In the genomic region with DNA sequence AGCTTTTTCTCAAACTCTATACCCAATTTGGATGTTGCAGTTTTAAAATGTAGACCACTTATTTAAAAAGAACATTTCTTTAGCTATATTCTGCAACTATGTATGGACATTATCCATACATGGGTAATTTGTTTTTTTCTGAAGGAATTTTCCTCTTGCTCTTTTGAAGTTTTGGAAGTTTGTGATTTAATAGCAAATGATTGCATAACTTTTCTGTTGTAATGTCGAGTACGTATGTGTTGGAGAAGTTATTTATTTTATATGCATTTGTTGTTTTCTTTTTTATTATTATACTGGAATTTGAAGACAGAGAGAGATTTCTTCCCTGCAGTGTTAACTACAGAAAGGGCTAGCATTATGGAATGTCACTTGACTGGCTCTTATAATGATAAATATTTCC, we compare ENCODE assay signal across 11 cellular contexts.
"Had no signal": no experiment of that assay in that cellular context is flagged by ENCODE, and none has a peak within 500 bp of the region (broad histone marks: within the 10 kb centered on the region; RNA-seq: fewer than 3 reads in every experiment).

No MANE protein-coding gene starts in this region.

- H3K27me3 Mint-ChIP-seq: IgD-negative memory B cell had no signal

- FAIRE-seq: RCC 7860 had no signal

- H3K27me3 ChIP-seq: MG63 had no signal

- DNase-seq: Karpas-422, MG63, NCI-H1092, NCI-H1105 treated with DMSO at 0.1 percent for 48 hours, NCI-H1417 treated with DMSO at 0.1 percent for 48 hours, NCI-H2171, NCI-H226, NCI-H774 had no signal

- H3K4me3 Mint-ChIP-seq: IgD-negative memory B cell had no signal

- H3K27ac Mint-ChIP-seq: IgD-negative memory B cell had no signal

- H3K36me3 ChIP-seq: MG63 had no signal

- H3K9me3 ChIP-seq: MG63 had no signal

- H3K9me3 Mint-ChIP-seq: IgD-negative memory B cell had no signal

- H3K27ac ChIP-seq: RWPE1 had no signal

- H3K4me3 ChIP-seq: MG63 had no signal

- H3K36me3 Mint-ChIP-seq: IgD-negative memory B cell had no signal
